9 cellular contexts compared by ENCODE assay signal in the genomic region with DNA sequence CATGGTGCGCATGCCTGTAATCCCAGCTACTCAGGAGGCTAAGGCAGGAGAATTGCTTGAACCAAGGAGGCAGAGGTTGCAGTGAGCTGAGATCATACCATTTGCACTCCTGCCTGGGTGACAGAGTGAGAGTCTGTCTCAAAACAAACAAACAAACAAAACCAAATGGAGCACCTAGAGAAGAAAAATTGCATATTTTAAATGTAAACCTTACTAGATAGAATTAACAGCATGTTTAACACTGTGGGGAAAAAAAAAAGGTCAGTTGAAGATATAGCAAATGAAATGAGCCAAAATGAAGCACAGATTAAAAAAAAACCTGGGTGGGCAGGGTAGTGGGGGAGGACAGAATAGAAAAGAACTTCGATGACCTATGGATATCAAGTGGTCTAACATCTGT. TPM values are rescaled to one million over a fixed set of nuclear protein-coding genes. Genes with fewer than 3 reads are reported as not detected.
"Had no signal": no experiment of that assay in that cellular context is flagged by ENCODE, and none has a peak within 500 bp of the region (broad histone marks: within the 10 kb centered on the region; RNA-seq: fewer than 3 reads in every experiment).

No MANE protein-coding gene starts in this region.

- H3K4me3 ChIP-seq: GM12878 had no signal

- ATAC-seq: GM12878 had no signal

- DNase-seq: GDM1, GF-D8 had no signal

- FAIRE-seq: G401.6, GM12878, GM12891, GM12892, GM18507, GM19239 had no signal

RNA-seq across cellular contexts. Expression of a gene that starts 7.3 kb away (rescaled TPM):
- total RNA-seq: G401, GM12878 had no signal

RNA-seq across cellular contexts. Expression of a gene that starts 22.7 kb away (rescaled TPM):
- total RNA-seq: G401 had no signal
